21 cellular contexts compared by ENCODE assay signal in genomic region chr13:40146063-40146462, GRCh38.
DNase-seq lines count a peak whose midpoint lies in the region; ATAC-seq and TF ChIP-seq lines count a peak whose summit lies in the region.
"Had no signal": no experiment of that assay in that cellular context is flagged by ENCODE, and none has a peak within 500 bp of the region (broad histone marks: within the 10 kb centered on the region; RNA-seq: fewer than 3 reads in every experiment).

No MANE protein-coding gene starts in this region.

- H3K36me3 Mint-ChIP-seq in activated CD4-positive, alpha-beta memory T cell treated with anti-CD3 and anti-CD28 coated beads for 36 hours, result no peaks in the 10 kb centered on the region
- no peaks in the 10 kb centered on the region for H3K36me3 Mint-ChIP-seq in activated CD4-positive, alpha-beta memory T cell treated with anti-CD3 and anti-CD28 coated beads, Interleukin-2, amount 10 ng/mL, durations not matched to agents 7 days and 5 days (ENCODE audit: low read depth)
- no peaks in the 10 kb centered on the region for H3K36me3 Mint-ChIP-seq in WTC11
- H3K36me3 Mint-ChIP-seq: CD14-positive monocyte had no signal

- ATAC-seq in WTC11 (peak; percentile 85), GM21360 (IDR thresholded peaks at IDR 0.05; ENCODE audit: unreplicated experiment) (no peak)
- ATAC-seq: left colon, psoas muscle had no signal

- no peak overlapping the region for H2BK15ac ChIP-seq in mesendoderm (replicated peaks; ENCODE audit: low read depth)

- H4K5ac ChIP-seq in mesendoderm (ENCODE audit: low read length), result no peak overlapping the region

- POLR2A ChIA-PET in activated CD4-positive, alpha-beta memory T cell treated with anti-CD3 and anti-CD28 coated beads for 36 hours (lab: Charles Lee), result interaction anchor here (1.1 to 1.3 kb wide), 2 partner anchors 43 to 60 kb away, joined by 4 read pairs; no protein-coding TSS in a partner anchor
- POLR2A ChIA-PET in activated CD4-positive, alpha-beta memory T cell treated with anti-CD3 and anti-CD28 coated beads, Interleukin-2, amount 10 ng/mL, durations not matched to agents 7 days and 5 days (lab: Charles Lee), result no interaction called here
- POLR2A ChIA-PET in WTC11 (lab: Charles Lee), result no interaction called here

- H3K18ac ChIP-seq in mesendoderm (ENCODE audit: low read length), result no peak overlapping the region

- H3K56ac ChIP-seq in mesendoderm (ENCODE audit: low read length), result no peak overlapping the region

- H3K4me2 ChIP-seq in mesendoderm (ENCODE audit: low read length), result no peak overlapping the region
- H3K4me2 ChIP-seq: smooth muscle cell had no signal

- no peaks in the 10 kb centered on the region for H3K4me1 ChIP-seq in mesendoderm (ENCODE audit: control insufficient read depth, low read depth, low read length)
- H3K4me1 ChIP-seq: psoas muscle had no signal

- no peak overlapping the region for H2AK5ac ChIP-seq in mesendoderm (ENCODE audit: low read length)

- no peak overlapping the region for H3K4ac ChIP-seq in mesendoderm (ENCODE audit: low read depth, low read length)

- no peaks in the 10 kb centered on the region for H3K27me3 ChIP-seq in mesendoderm (ENCODE audit: insufficient read depth, low read length, poor library complexity)

- no peak overlapping the region for H3K4me3 Mint-ChIP-seq in activated CD4-positive, alpha-beta memory T cell treated with anti-CD3 and anti-CD28 coated beads for 36 hours
- H3K4me3 Mint-ChIP-seq in activated CD4-positive, alpha-beta memory T cell treated with anti-CD3 and anti-CD28 coated beads, Interleukin-2, amount 10 ng/mL, durations not matched to agents 7 days and 5 days, result no peak overlapping the region
- H3K4me3 Mint-ChIP-seq in WTC11, result no peak overlapping the region
- H3K4me3 Mint-ChIP-seq: activated CD8-positive, alpha-beta T cell treated with anti-CD3 and anti-CD28 coated beads for 36 hours; activated T-cell treated with anti-CD3 and anti-CD28 coated beads, Interleukin-2, amount 50 U/mL, for 24 hours; dendritic cell treated with granulocyte-macrophage colony-stimulating factor and Interleukin-4, amounts not matched to agents 40 ng/mL and 50 ng/mL, for 4 days; neural crest cell had no signal

- no peak overlapping the region for H4K8ac ChIP-seq in mesendoderm (ENCODE audit: low read depth, low read length)

- no peak overlapping the region for H3K9ac ChIP-seq in mesendoderm (ENCODE audit: low read length)

- H3K23ac ChIP-seq in mesendoderm (ENCODE audit: low read length), result no peak overlapping the region

- no peaks in the 10 kb centered on the region for H3K79me1 ChIP-seq in mesendoderm (ENCODE audit: low read length)

- peak overlapping the region; percentile 9 for H3K27ac Mint-ChIP-seq in activated CD4-positive, alpha-beta memory T cell treated with anti-CD3 and anti-CD28 coated beads for 36 hours
- H3K27ac Mint-ChIP-seq in activated CD4-positive, alpha-beta memory T cell treated with anti-CD3 and anti-CD28 coated beads, Interleukin-2, amount 10 ng/mL, durations not matched to agents 7 days and 5 days, result no peak overlapping the region
- H3K27ac Mint-ChIP-seq in WTC11, result no peak overlapping the region
- H3K27ac Mint-ChIP-seq: activated CD8-positive, alpha-beta T cell treated with anti-CD3 and anti-CD28 coated beads for 36 hours; dendritic cell treated with granulocyte-macrophage colony-stimulating factor and Interleukin-4, amounts not matched to agents 40 ng/mL and 50 ng/mL, for 4 days had no signal

- H2BK120ac ChIP-seq in mesendoderm (ENCODE audit: low read depth, low read length), result no peak overlapping the region

- DNase-seq in activated CD4-positive, alpha-beta memory T cell treated with anti-CD3 and anti-CD28 coated beads for 36 hours, result no peak
- DNase-seq in activated CD4-positive, alpha-beta memory T cell treated with anti-CD3 and anti-CD28 coated beads, Interleukin-2, amount 10 ng/mL, durations not matched to agents 7 days and 5 days, result no peak
- DNase-seq in LNCaP clone FGC (ENCODE audit: low read depth) (no peak), WTC11 (ENCODE audit: low spot score) (peak; percentile 16), mesendoderm (peak; percentile 72), NCI-H524 (lab: John Stamatoyannopoulos, UW) (no peak), NCI-H2107 (lab: John Stamatoyannopoulos, UW) (no peak)
- DNase-seq: DMS79, foreskin fibroblast, left colon, NCI-H1694, psoas muscle, SW 1271 had no signal

- no peak overlapping the region for H3K27ac ChIP-seq in mesendoderm (ENCODE audit: low read depth, low read length)
- H3K27ac ChIP-seq: epithelial cell of prostate, psoas muscle had no signal

- no CpG with 5 or more reads among the region's 5 CpGs for WGBS in mesendoderm (ENCODE audit: extremely low coverage, insufficient coverage, low lambda C conversion rate)

- no peak overlapping the region for H3K4me3 ChIP-seq in LNCaP clone FGC (ENCODE audit: low read depth, low read length)
- H3K4me3 ChIP-seq in mesendoderm (ENCODE audit: low read length), result no peak overlapping the region
- H3K4me3 ChIP-seq: psoas muscle, smooth muscle cell had no signal

- no peak overlapping the region for H2BK5ac ChIP-seq in mesendoderm (ENCODE audit: low read length)

- H3K36me3 ChIP-seq in mesendoderm (ENCODE audit: control insufficient read depth, insufficient read depth, low read length), result no peaks in the 10 kb centered on the region

- intact Hi-C loops in activated CD4-positive, alpha-beta memory T cell treated with anti-CD3 and anti-CD28 coated beads for 36 hours (cut with micrococcal nuclease), result loop anchor here (1.0 to 5.0 kb wide), 3 partner anchors 41 to 371 kb away; no protein-coding TSS in a partner anchor

- no peaks in the 10 kb centered on the region for H3K79me2 ChIP-seq in mesendoderm (ENCODE audit: control insufficient read depth, insufficient read depth, low read length)

- peaks cover 61% of the 10 kb centered on the region for H3K4me1 Mint-ChIP-seq in activated CD4-positive, alpha-beta memory T cell treated with anti-CD3 and anti-CD28 coated beads for 36 hours (ENCODE audit: low read depth)
- peaks cover 31% of the 10 kb centered on the region for H3K4me1 Mint-ChIP-seq in activated CD4-positive, alpha-beta memory T cell treated with anti-CD3 and anti-CD28 coated beads, Interleukin-2, amount 10 ng/mL, durations not matched to agents 7 days and 5 days
- 0 out of 2 replicates have a peak, but pooled peaks cover 5% of the 10 kb centered on the region for H3K4me1 Mint-ChIP-seq in WTC11

- CTCF ChIA-PET in activated CD4-positive, alpha-beta memory T cell treated with anti-CD3 and anti-CD28 coated beads for 36 hours (lab: Charles Lee), result interaction anchor here (0.9 to 2.1 kb wide), 3 partner anchors 10 to 77 kb away, joined by 3 to 11 read pairs (median 5); no protein-coding TSS in a partner anchor
- CTCF ChIA-PET in activated CD4-positive, alpha-beta memory T cell treated with anti-CD3 and anti-CD28 coated beads, Interleukin-2, amount 10 ng/mL, durations not matched to agents 7 days and 5 days (lab: Charles Lee), result interaction anchor here (3.4 kb wide), 1 partner anchor 77 kb away, joined by 9 read pairs; no protein-coding TSS in a partner anchor
- CTCF ChIA-PET in WTC11 (lab: Charles Lee), result interaction anchor here (1.0 to 3.5 kb wide), 5 partner anchors 27 to 536 kb away, joined by 5 to 26 read pairs (median 5); no protein-coding TSS in a partner anchor

- H3K9me3 Mint-ChIP-seq in activated CD4-positive, alpha-beta memory T cell treated with anti-CD3 and anti-CD28 coated beads for 36 hours, result no peaks in the 10 kb centered on the region
- no peaks in the 10 kb centered on the region for H3K9me3 Mint-ChIP-seq in activated CD4-positive, alpha-beta memory T cell treated with anti-CD3 and anti-CD28 coated beads, Interleukin-2, amount 10 ng/mL, durations not matched to agents 7 days and 5 days
- H3K9me3 Mint-ChIP-seq in WTC11, result no peaks in the 10 kb centered on the region
- H3K9me3 Mint-ChIP-seq: activated CD8-positive, alpha-beta T cell treated with anti-CD3 and anti-CD28 coated beads for 36 hours; activated T-cell treated with anti-CD3 and anti-CD28 coated beads, Interleukin-2, amount 50 U/mL, for 24 hours; dendritic cell treated with granulocyte-macrophage colony-stimulating factor and Interleukin-4, amounts not matched to agents 40 ng/mL and 50 ng/mL, for 4 days; neural crest cell had no signal

- no peaks in the 10 kb centered on the region for H3K27me3 Mint-ChIP-seq in activated CD4-positive, alpha-beta memory T cell treated with anti-CD3 and anti-CD28 coated beads for 36 hours
- H3K27me3 Mint-ChIP-seq in activated CD4-positive, alpha-beta memory T cell treated with anti-CD3 and anti-CD28 coated beads, Interleukin-2, amount 10 ng/mL, durations not matched to agents 7 days and 5 days, result peaks cover 2% of the 10 kb centered on the region
- no peaks in the 10 kb centered on the region for H3K27me3 Mint-ChIP-seq in WTC11 (ENCODE audit: low read depth)
- H3K27me3 Mint-ChIP-seq: activated CD8-positive, alpha-beta T cell treated with anti-CD3 and anti-CD28 coated beads for 36 hours; activated T-cell treated with anti-CD3 and anti-CD28 coated beads, Interleukin-2, amount 50 U/mL, for 24 hours had no signal

- TF ChIP-seq CTCF in LNCaP clone FGC (IDR thresholded peaks at IDR 0.05; ENCODE audit: control insufficient read depth, extremely low read depth, insufficient read depth), result 0 out of 2 replicates have a peak, but pooled peaks have one; percentile 7
- TF ChIP-seq CTCF in WTC11 (IDR thresholded peaks at IDR 0.05), result no peak

TF ChIP-seq in WTC11, 78 proteins besides CTCF, POLR2A, EP300 and RAD21 (continues in another document):
- TF ChIP-seq ERG (CRISPR knock-in tag; IDR thresholded peaks at IDR 0.05), result no peak

Comparison
In these comparisons a context has a peak if more than half of its experiments do, and no peak if none do; other contexts are left out.
1. DNase-seq: peak in WTC11 (single experiment) and mesendoderm (single experiment); none in activated CD4-positive, alpha-beta memory T cell treated with anti-CD3 and anti-CD28 coated beads for 36 hours (single experiment), activated CD4-positive, alpha-beta memory T cell treated with anti-CD3 and anti-CD28 coated beads, Interleukin-2, amount 10 ng/mL, durations not matched to agents 7 days and 5 days (single experiment), LNCaP clone FGC (single experiment), NCI-H524 (0 of 2) and NCI-H2107 (single experiment).